ENCODE assay signal across 20 cellular contexts in genomic region chr17:2706911-2707510, GRCh38. TPM values are rescaled to one million over a fixed set of nuclear protein-coding genes. Genes with fewer than 3 reads are reported as not detected.
DNase-seq lines count a peak whose midpoint lies in the region; ATAC-seq, FAIRE-seq and TF ChIP-seq lines count a peak whose summit lies in the region.
"Had no signal": no experiment of that assay in that cellular context is flagged by ENCODE, and none has a peak within 500 bp of the region (broad histone marks: within the 10 kb centered on the region; RNA-seq: fewer than 3 reads in every experiment).

No MANE protein-coding gene starts in this region.

- DNase-seq in astrocyte (ENCODE audit: low read depth): no peak
- DNase-seq in keratinocyte (ENCODE audit: low read depth, low spot score): no peak
- no peak for DNase-seq in hippocampal formation (lab: John Stamatoyannopoulos, UW)
- DNase-seq in activated CD8-positive, alpha-beta memory T cell treated with anti-CD3 and anti-CD28 coated beads, Interleukin-2, amount 50 U/mL, for 48 hours: no peak
- DNase-seq in OCI-M1 (lab: John Stamatoyannopoulos, UW): no peak
- DNase-seq: MG63, natural killer cell, NCI-H187 had no signal

- H3K79me2 ChIP-seq in astrocyte (ENCODE audit: insufficient read depth, low read length): peaks cover 82% of the 10 kb centered on the region
- peaks cover 86% of the 10 kb centered on the region for H3K79me2 ChIP-seq in keratinocyte (ENCODE audit: control insufficient read depth, insufficient read depth, low read length)

- H3K4me3 Mint-ChIP-seq in astrocyte (ENCODE audit: unreplicated experiment): no peak overlapping the region
- H3K4me3 Mint-ChIP-seq: activated CD4-positive, alpha-beta memory T cell treated with anti-CD3 and anti-CD28 coated beads for 36 hours; activated T-cell treated with anti-CD3 and anti-CD28 coated beads, Interleukin-2, amount 50 U/mL, for 72 hours; dendritic cell treated with granulocyte-macrophage colony-stimulating factor and Interleukin-4, amounts not matched to agents 40 ng/mL and 50 ng/mL, for 4 days; natural killer cell had no signal

- peak overlapping the region; percentile 58 for H3K27ac Mint-ChIP-seq in astrocyte (ENCODE audit: unreplicated experiment)
- H3K27ac Mint-ChIP-seq: activated CD4-positive, alpha-beta memory T cell treated with anti-CD3 and anti-CD28 coated beads for 36 hours; dendritic cell treated with granulocyte-macrophage colony-stimulating factor and Interleukin-4, amounts not matched to agents 40 ng/mL and 50 ng/mL, for 4 days; natural killer cell had no signal

- no peaks in the 10 kb centered on the region for H3K27me3 ChIP-seq in astrocyte (ENCODE audit: insufficient read depth, low read length)
- H3K27me3 ChIP-seq in keratinocyte (ENCODE audit: control insufficient read depth, extremely low read depth, insufficient read depth, low read length): no peaks in the 10 kb centered on the region
- H3K27me3 ChIP-seq in skeletal muscle satellite cell (ENCODE audit: control insufficient read depth, insufficient read depth, low read length): no peaks in the 10 kb centered on the region
- H3K27me3 ChIP-seq: hepatocyte, MG63, upper lobe of right lung had no signal

- FAIRE-seq in astrocyte (lab: Jason Lieb, UNC) (no peak), keratinocyte (lab: Jason Lieb, UNC) (no peak)
- FAIRE-seq: GM12878, H1 had no signal

- dilution Hi-C loops in keratinocyte (cut with MboI; ENCODE audit: extremely low pct_ligation_motif_present, low sequenced_read_pairs): no loop called here

- H3K27ac ChIP-seq in C4-2B (peak overlapping the region; percentile 96), astrocyte (ENCODE audit: low read depth, low read length) (no peak overlapping the region), keratinocyte (ENCODE audit: control insufficient read depth, insufficient read depth, low read length) (peak overlapping the region; percentile 8)
- H3K27ac ChIP-seq: hepatocyte, SK-N-MC had no signal

- peaks cover 2% of the 10 kb centered on the region for H3K9me1 ChIP-seq in keratinocyte (ENCODE audit: control insufficient read depth, extremely low read depth, insufficient read depth, low read length)

- H3K4me3 ChIP-seq in astrocyte (ENCODE audit: insufficient read depth, low read depth, low read length): no peak overlapping the region
- H3K4me3 ChIP-seq in keratinocyte (ENCODE audit: control insufficient read depth in 2 of 3, extremely low read depth in 1 of 3, insufficient read depth in 2 of 3, low read depth in 1 of 3, low read length in 3 of 3): no peak overlapping the region
- peak overlapping the region; percentile 37 for H3K4me3 ChIP-seq in skeletal muscle satellite cell (ENCODE audit: low read length)
- H3K4me3 ChIP-seq: GM12878, hepatocyte, MG63, SK-N-MC, upper lobe of right lung had no signal

- H3K4me2 ChIP-seq in astrocyte (ENCODE audit: low read length): no peak overlapping the region
- H3K4me2 ChIP-seq in keratinocyte (ENCODE audit: control insufficient read depth, extremely low read depth, insufficient read depth, low read depth, low read length): peak overlapping the region; percentile 32
- H3K4me2 ChIP-seq in skeletal muscle satellite cell (ENCODE audit: low read length): peak overlapping the region; percentile 99
- H3K4me2 ChIP-seq: hepatocyte had no signal

- peaks cover 5% of the 10 kb centered on the region for H3K36me3 ChIP-seq in astrocyte (ENCODE audit: insufficient read depth, low read length)
- peaks cover 14 to 23% of the 10 kb centered on the region in 2 experiments for H3K36me3 ChIP-seq in keratinocyte (ENCODE audit: control insufficient read depth in 2 of 2, extremely low read depth in 1 of 2, insufficient read depth in 2 of 2, low read length in 2 of 2)
- peaks cover 17% of the 10 kb centered on the region for H3K36me3 ChIP-seq in skeletal muscle satellite cell (ENCODE audit: insufficient read depth, low read length)

- H4K20me1 ChIP-seq in astrocyte (ENCODE audit: insufficient read depth, low read length): peaks cover 81% of the 10 kb centered on the region
- H4K20me1 ChIP-seq in keratinocyte (ENCODE audit: control insufficient read depth, extremely low read depth, insufficient read depth, low read length): peaks cover 50% of the 10 kb centered on the region

- H3K9me3 ChIP-seq in astrocyte (ENCODE audit: insufficient read depth, low read depth, low read length) (no peaks in the 10 kb centered on the region), keratinocyte (ENCODE audit: control insufficient read depth, low read depth, low read length) (no peaks in the 10 kb centered on the region), skeletal muscle satellite cell (replicated peaks; ENCODE audit: low read length) (no peaks in the 10 kb centered on the region)
- H3K9me3 ChIP-seq: MG63, upper lobe of right lung had no signal

- no peak overlapping the region for H2AFZ ChIP-seq in astrocyte (ENCODE audit: low read depth, low read length)
- H2AFZ ChIP-seq in keratinocyte (ENCODE audit: control insufficient read depth, low read length): no peak overlapping the region
- H2AFZ ChIP-seq: hepatocyte had no signal

- no peak overlapping the region for H3K9ac ChIP-seq in astrocyte (ENCODE audit: low read length)
- H3K9ac ChIP-seq in keratinocyte (ENCODE audit: control insufficient read depth, extremely low read depth, insufficient read depth, low read length): peak overlapping the region; percentile 22
- H3K9ac ChIP-seq in skeletal muscle satellite cell (ENCODE audit: low read depth, low read length): peak overlapping the region; percentile 80

- H3K27me3 Mint-ChIP-seq in astrocyte (ENCODE audit: low read depth, unreplicated experiment): no peaks in the 10 kb centered on the region
- H3K27me3 Mint-ChIP-seq: activated CD4-positive, alpha-beta memory T cell treated with anti-CD3 and anti-CD28 coated beads for 36 hours; dendritic cell treated with granulocyte-macrophage colony-stimulating factor and Interleukin-4, amounts not matched to agents 40 ng/mL and 50 ng/mL, for 4 days had no signal

- H3K4me1 Mint-ChIP-seq in astrocyte (ENCODE audit: low read depth, unreplicated experiment): peaks cover 24% of the 10 kb centered on the region

- H3K4me1 ChIP-seq in astrocyte (ENCODE audit: insufficient read depth, low read length) (peaks cover 26% of the 10 kb centered on the region), keratinocyte (ENCODE audit: control insufficient read depth, extremely low read depth, insufficient read depth, low read length) (peaks cover 37% of the 10 kb centered on the region), skeletal muscle satellite cell (ENCODE audit: control insufficient read depth, insufficient read depth, low read length) (peaks cover 64% of the 10 kb centered on the region)

- H3K36me3 Mint-ChIP-seq in astrocyte (ENCODE audit: low read depth, unreplicated experiment): peaks cover 3% of the 10 kb centered on the region
- H3K36me3 Mint-ChIP-seq: natural killer cell had no signal

- H3K9me3 Mint-ChIP-seq in astrocyte (ENCODE audit: unreplicated experiment): no peaks in the 10 kb centered on the region
- H3K9me3 Mint-ChIP-seq: activated CD4-positive, alpha-beta memory T cell treated with anti-CD3 and anti-CD28 coated beads for 36 hours; activated T-cell treated with anti-CD3 and anti-CD28 coated beads, Interleukin-2, amount 50 U/mL, for 72 hours; dendritic cell treated with granulocyte-macrophage colony-stimulating factor and Interleukin-4, amounts not matched to agents 40 ng/mL and 50 ng/mL, for 4 days; natural killer cell had no signal

- TF ChIP-seq CTCF in C4-2B (conservative IDR thresholded peaks at IDR 0.05): no peak
- no peak for TF ChIP-seq CTCF in astrocyte (IDR thresholded peaks at IDR 0.05; ENCODE audit: insufficient read depth, low read depth, low read length)
- no peak for TF ChIP-seq CTCF in keratinocyte (optimal IDR thresholded peaks at IDR 0.05 in 1 of 3, IDR thresholded peaks at IDR 0.05 in 1 of 3, conservative IDR thresholded peaks at IDR 0.05 in 1 of 3; ENCODE audit: extremely low read depth in 1 of 3, insufficient read depth in 2 of 3, low read length in 3 of 3)

- no peak for ATAC-seq in GM21576 (IDR thresholded peaks at IDR 0.05; ENCODE audit: unreplicated experiment)
- ATAC-seq: activated T-cell treated with anti-CD3 and anti-CD28 coated beads, Interleukin-2, amount 50 U/mL, for 72 hours; GM12878; natural killer cell; upper lobe of right lung had no signal

RNA-seq across cellular contexts. Expression of gene CLUH, which starts 4.6 kb away (rescaled TPM):
- 48.0 and 53.6 TPM in 2 replicates for total RNA-seq in astrocyte
- polyA plus RNA-seq in keratinocyte: 24.0 to 50.7 TPM (median 31.4 TPM) in 3 replicates
- polyA plus RNA-seq in keratinocyte (2011; ENCODE audit: low read depth): 66.4 TPM
- polyA plus RNA-seq in keratinocyte (2011; cell fraction: cytosol; rRNA removed): 15.9 and 41.8 TPM in 2 replicates
- 167 and 176 TPM in 2 replicates for polyA plus RNA-seq in keratinocyte (2011; cell fraction: nucleus; rRNA removed)
- 56.8 and 73.4 TPM in 2 replicates for polyA plus RNA-seq in keratinocyte (2012; ENCODE audit: low replicate concordance)
- polyA minus RNA-seq in keratinocyte: 29.8 to 104 TPM (median 39.3 TPM) in 3 replicates
- polyA minus RNA-seq in keratinocyte (2011; cell fraction: cytosol; rRNA and poly(A)+ RNA removed): 72.3 TPM
- 77.1 and 108 TPM in 2 replicates for polyA minus RNA-seq in keratinocyte (2011; cell fraction: nucleus; rRNA and poly(A)+ RNA removed)
- 67.4 and 100 TPM in 2 replicates for total RNA-seq in skeletal muscle satellite cell (2012; rRNA removed)

RNA-seq across cellular contexts. Expression of gene CCDC92B, which starts 42.4 kb away (rescaled TPM):
- 0.29 and 0.36 TPM in 2 replicates for total RNA-seq in astrocyte
- polyA plus RNA-seq in keratinocyte: 0.01 TPM in 1 of 3 replicates, not detected in the others
- not detected for polyA plus RNA-seq in keratinocyte (2011; ENCODE audit: low read depth)
- not detected in 2 replicates for polyA plus RNA-seq in keratinocyte (2011; cell fraction: cytosol; rRNA removed)
- polyA plus RNA-seq in keratinocyte (2011; cell fraction: nucleus; rRNA removed): 0.06 TPM in 1 of 2 replicates, not detected in the other
- polyA plus RNA-seq in keratinocyte (2012; ENCODE audit: low replicate concordance): not detected in 2 replicates
- not detected in 3 replicates for polyA minus RNA-seq in keratinocyte
- polyA minus RNA-seq in keratinocyte (2011; cell fraction: cytosol; rRNA and poly(A)+ RNA removed): not detected
- not detected in 2 replicates for polyA minus RNA-seq in keratinocyte (2011; cell fraction: nucleus; rRNA and poly(A)+ RNA removed)
- total RNA-seq in skeletal muscle satellite cell (2012; rRNA removed): not detected in 2 replicates
- total RNA-seq: GM12878, hepatocyte, natural killer cell, NCI-H460 had no signal
- polyA plus RNA-seq: GM12878 had no signal
